ENCODE assay signal across 1 cellular context in the genomic region with DNA sequence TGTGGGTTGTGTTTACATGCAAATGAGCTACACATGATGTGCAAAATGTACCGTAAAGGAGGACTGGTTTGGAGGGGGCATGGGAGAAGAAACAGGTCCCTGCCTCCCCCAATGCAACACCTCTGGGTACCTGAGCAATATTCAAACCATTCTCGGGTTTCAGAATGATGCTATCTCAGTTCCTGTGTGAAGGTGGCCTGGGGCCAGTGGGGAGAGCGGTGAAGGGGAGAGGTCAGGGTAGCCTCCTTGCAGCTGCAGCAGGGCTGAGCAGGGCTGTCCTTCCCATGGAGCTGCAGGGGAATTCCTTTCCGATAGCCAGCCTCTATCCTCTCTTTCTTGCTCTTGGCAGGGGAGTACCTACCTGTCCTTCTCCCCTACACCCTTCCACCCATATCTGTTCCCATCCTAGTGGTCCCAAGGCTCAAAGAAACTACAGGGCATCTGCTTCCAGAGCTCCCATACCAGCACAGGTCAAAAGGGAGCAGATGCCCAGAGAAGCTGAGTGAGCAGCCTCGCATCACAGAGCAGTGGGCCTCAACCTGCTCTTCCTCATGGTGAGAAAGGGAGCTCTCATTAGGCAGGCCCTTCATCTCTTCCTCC.
TF ChIP-seq lines count a peak whose summit lies in the region.

No MANE protein-coding gene starts in this region.

TF ChIP-seq in GM23338, 12 proteins besides CTCF, POLR2A, EP300 and RAD21 (continued from another document):
- TF ChIP-seq, protein P1, sequence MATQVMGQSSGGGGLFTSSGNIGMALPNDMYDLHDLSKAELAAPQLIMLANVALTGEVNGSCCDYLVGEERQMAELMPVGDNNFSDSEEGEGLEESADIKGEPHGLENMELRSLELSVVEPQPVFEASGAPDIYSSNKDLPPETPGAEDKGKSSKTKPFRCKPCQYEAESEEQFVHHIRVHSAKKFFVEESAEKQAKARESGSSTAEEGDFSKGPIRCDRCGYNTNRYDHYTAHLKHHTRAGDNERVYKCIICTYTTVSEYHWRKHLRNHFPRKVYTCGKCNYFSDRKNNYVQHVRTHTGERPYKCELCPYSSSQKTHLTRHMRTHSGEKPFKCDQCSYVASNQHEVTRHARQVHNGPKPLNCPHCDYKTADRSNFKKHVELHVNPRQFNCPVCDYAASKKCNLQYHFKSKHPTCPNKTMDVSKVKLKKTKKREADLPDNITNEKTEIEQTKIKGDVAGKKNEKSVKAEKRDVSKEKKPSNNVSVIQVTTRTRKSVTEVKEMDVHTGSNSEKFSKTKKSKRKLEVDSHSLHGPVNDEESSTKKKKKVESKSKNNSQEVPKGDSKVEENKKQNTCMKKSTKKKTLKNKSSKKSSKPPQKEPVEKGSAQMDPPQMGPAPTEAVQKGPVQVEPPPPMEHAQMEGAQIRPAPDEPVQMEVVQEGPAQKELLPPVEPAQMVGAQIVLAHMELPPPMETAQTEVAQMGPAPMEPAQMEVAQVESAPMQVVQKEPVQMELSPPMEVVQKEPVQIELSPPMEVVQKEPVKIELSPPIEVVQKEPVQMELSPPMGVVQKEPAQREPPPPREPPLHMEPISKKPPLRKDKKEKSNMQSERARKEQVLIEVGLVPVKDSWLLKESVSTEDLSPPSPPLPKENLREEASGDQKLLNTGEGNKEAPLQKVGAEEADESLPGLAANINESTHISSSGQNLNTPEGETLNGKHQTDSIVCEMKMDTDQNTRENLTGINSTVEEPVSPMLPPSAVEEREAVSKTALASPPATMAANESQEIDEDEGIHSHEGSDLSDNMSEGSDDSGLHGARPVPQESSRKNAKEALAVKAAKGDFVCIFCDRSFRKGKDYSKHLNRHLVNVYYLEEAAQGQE (IDR thresholded peaks at IDR 0.05; ENCODE audit: unreplicated experiment) = no peak
- no peak for TF ChIP-seq JUNB (IDR thresholded peaks at IDR 0.05; ENCODE audit: unreplicated experiment)
- TF ChIP-seq EZH2 (IDR thresholded peaks at IDR 0.05; ENCODE audit: low read depth, unreplicated experiment) = no peak
- TF ChIP-seq EZH2phosphoT487 (IDR thresholded peaks at IDR 0.05; ENCODE audit: unreplicated experiment) = no peak
- TF ChIP-seq, protein P2, sequence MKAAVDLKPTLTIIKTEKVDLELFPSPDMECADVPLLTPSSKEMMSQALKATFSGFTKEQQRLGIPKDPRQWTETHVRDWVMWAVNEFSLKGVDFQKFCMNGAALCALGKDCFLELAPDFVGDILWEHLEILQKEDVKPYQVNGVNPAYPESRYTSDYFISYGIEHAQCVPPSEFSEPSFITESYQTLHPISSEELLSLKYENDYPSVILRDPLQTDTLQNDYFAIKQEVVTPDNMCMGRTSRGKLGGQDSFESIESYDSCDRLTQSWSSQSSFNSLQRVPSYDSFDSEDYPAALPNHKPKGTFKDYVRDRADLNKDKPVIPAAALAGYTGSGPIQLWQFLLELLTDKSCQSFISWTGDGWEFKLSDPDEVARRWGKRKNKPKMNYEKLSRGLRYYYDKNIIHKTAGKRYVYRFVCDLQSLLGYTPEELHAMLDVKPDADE (IDR thresholded peaks at IDR 0.05) = no peak
- TF ChIP-seq NANOG (IDR thresholded peaks at IDR 0.05; ENCODE audit: borderline replicate concordance) = no peak
- no peak for TF ChIP-seq POLR2AphosphoS5 (IDR thresholded peaks at IDR 0.05; ENCODE audit: low read depth)
